8 cellular contexts compared by ENCODE assay signal in genomic region chr5:134003957-134004625, GRCh38. TPM values are rescaled to one million over a fixed set of nuclear protein-coding genes. Genes with fewer than 3 reads are reported as not detected.
DNase-seq lines count a peak whose midpoint lies in the region; ATAC-seq and TF ChIP-seq lines count a peak whose summit lies in the region.

No MANE protein-coding gene starts in this region.

- TF ChIP-seq CTCF in body of pancreas (IDR thresholded peaks at IDR 0.05) (no peak), smooth muscle cell (IDR thresholded peaks at IDR 0.05; ENCODE audit: borderline replicate concordance, insufficient read depth, poor library complexity, severe bottlenecking) (no peak)

- TF ChIP-seq POLR2A in body of pancreas (IDR thresholded peaks at IDR 0.05): no peak

- peak; percentile 39 for ATAC-seq in GM18907 (IDR thresholded peaks at IDR 0.05; ENCODE audit: unreplicated experiment)
- ATAC-seq in HG03097 (IDR thresholded peaks at IDR 0.05; ENCODE audit: low FRiP score, unreplicated experiment): peak; percentile 37
- peak; percentile 29 for ATAC-seq in body of pancreas

- peaks cover 0 to 2% of the 10 kb centered on the region in 2 donors for H3K36me3 ChIP-seq in body of pancreas (replicated peaks in 1 of 2; ENCODE audit: insufficient read depth in 1 of 2, low read depth in 2 of 2)
- no peaks in the 10 kb centered on the region for H3K36me3 ChIP-seq in smooth muscle cell (ENCODE audit: low read depth)

- peak overlapping the region; percentile 95 for H3K9ac ChIP-seq in smooth muscle cell (ENCODE audit: low read depth)

- peaks cover 49% of the 10 kb centered on the region for H4K20me1 ChIP-seq in smooth muscle cell (ENCODE audit: low read depth)

- H3K4me1 ChIP-seq in body of pancreas (peaks cover 47% of the 10 kb centered on the region), smooth muscle cell (ENCODE audit: low read depth) (peaks cover 20% of the 10 kb centered on the region)

- DNase-seq in AG08395 (ENCODE audit: low spot score): peak; percentile 62
- peak in 4 of 5 donors; percentile 19 to 35 (median 26) for DNase-seq in T-helper 1 cell
- peak; percentile 50 to 59 (median 52) for DNase-seq in body of pancreas
- peak; percentile 55 for DNase-seq in iPS-NIHi7 (ENCODE audit: extremely low spot score)
- DNase-seq in smooth muscle cell (lab: John Stamatoyannopoulos, UW; ENCODE audit: unreplicated experiment): peak; percentile 71
- no peak for DNase-seq in NCI-H1048 (lab: John Stamatoyannopoulos, UW)

- H3K27me3 ChIP-seq in body of pancreas: no peaks in the 10 kb centered on the region
- no peaks in the 10 kb centered on the region for H3K27me3 ChIP-seq in smooth muscle cell (ENCODE audit: low read depth)

- H3K4me3 ChIP-seq in body of pancreas (peak overlapping the region; percentile 54 to 89), smooth muscle cell (peak overlapping the region; percentile 95)

- no peaks in the 10 kb centered on the region for H3K9me3 ChIP-seq in body of pancreas
- no peaks in the 10 kb centered on the region for H3K9me3 ChIP-seq in smooth muscle cell (replicated peaks; ENCODE audit: low read depth)

- peaks cover 50% of the 10 kb centered on the region for H3K79me2 ChIP-seq in smooth muscle cell (ENCODE audit: low read depth)

- 0% methylated on average over 72 of the region's 83 CpGs; no CpG with 5 or more reads in 1 of the 2 donors for WGBS in body of pancreas, 2 donors
- 1% methylated on average over 68 of the region's 83 CpGs for WGBS in smooth muscle cell (ENCODE audit: low lambda C conversion rate)

- no peaks in the 10 kb centered on the region for H3F3A ChIP-seq in smooth muscle cell (ENCODE audit: low read depth)

- H3K4me2 ChIP-seq in smooth muscle cell: peak overlapping the region; percentile 97

- intact Hi-C loops in body of pancreas (cut with DNase I): no loop called here

- H2AFZ ChIP-seq in smooth muscle cell (ENCODE audit: low read depth): peak overlapping the region; percentile 91

- H3K27ac ChIP-seq in body of pancreas: peak overlapping the region; percentile 86 to 99 (median 96)
- H3K27ac ChIP-seq in smooth muscle cell (ENCODE audit: low read depth): peak overlapping the region; percentile 94

RNA-seq across cellular contexts. Expression of gene VDAC1, which starts 0.7 kb away (rescaled TPM):
- total RNA-seq in body of pancreas: 10 to 100 TPM; 37.6 to 65.1 TPM
- total RNA-seq in smooth muscle cell: 252 and 275 TPM in 2 replicates
- polyA plus RNA-seq in smooth muscle cell: 221 and 243 TPM in 2 replicates

RNA-seq across cellular contexts. Expression of gene C5orf15, which starts 35.7 kb away (rescaled TPM):
- 10 to 100 TPM; 20.4 to 28.0 TPM for total RNA-seq in body of pancreas
- 128 and 169 TPM in 2 replicates for total RNA-seq in smooth muscle cell
- polyA plus RNA-seq in smooth muscle cell: 64.9 and 66.1 TPM in 2 replicates
